Comparison of ENCODE assay signal across 11 cellular contexts in genomic region chr9:655875-656274, GRCh38.
DNase-seq lines count a peak whose midpoint lies in the region; ATAC-seq and TF ChIP-seq lines count a peak whose summit lies in the region.
"Had no signal": no experiment of that assay in that cellular context is flagged by ENCODE, and none has a peak within 500 bp of the region (broad histone marks: within the 10 kb centered on the region; RNA-seq: fewer than 3 reads in every experiment).

No MANE protein-coding gene starts in this region.

- CTCF ChIA-PET in CD4-positive, alpha-beta T cell (lab: Charles Lee): no interaction called here

- no peaks in the 10 kb centered on the region for H3K9me3 ChIP-seq in osteoblast (ENCODE audit: low read depth, low read length)
- H3K9me3 ChIP-seq in aorta (ENCODE audit: control insufficient read depth, low read length): no peaks in the 10 kb centered on the region
- H3K9me3 ChIP-seq in CD4-positive, alpha-beta T cell (ENCODE audit: control insufficient read depth, low read length): no peaks in the 10 kb centered on the region

- H2AFZ ChIP-seq in osteoblast (ENCODE audit: low read length): peak overlapping the region; percentile 88

- DNase-seq in natural killer cell (peak; percentile 23), Right ventricle myocardium inferior (ENCODE audit: missing footprints) (peak; percentile 92), osteoblast (ENCODE audit: insufficient read length, low spot score, missing footprints) (peak; percentile 65), aorta (peak; percentile 82 to 87), NCI-H1694 treated with DMSO at 0.1 percent for 48 hours (lab: John Stamatoyannopoulos, UW) (no peak)
- no peak for DNase-seq in natural killer cell treated with Interleukin-12 subunit alpha and Interleukin-12 subunit beta and Interleukin-15 and Interleukin-18, amount 100 ng/mL, for 72 hours (ENCODE audit: low spot score)
- no peak for DNase-seq in CD4-positive, alpha-beta T cell
- DNase-seq: DMS79 treated with DMSO at 0.1 percent for 48 hours, NCI-H2029 treated with DMSO at 0.1 percent for 48 hours had no signal

- H3K4me1 Mint-ChIP-seq in natural killer cell: peaks cover 36 to 53% of the 10 kb centered on the region in 2 donors
- peaks cover 30 to 49% of the 10 kb centered on the region in 2 donors for H3K4me1 Mint-ChIP-seq in natural killer cell treated with Interleukin-12 subunit alpha and Interleukin-12 subunit beta and Interleukin-15 and Interleukin-18, amount 100 ng/mL, for 72 hours (ENCODE audit: low read depth in 2 of 2)
- peaks cover 1% of the 10 kb centered on the region for H3K4me1 Mint-ChIP-seq in CD4-positive, alpha-beta T cell (ENCODE audit: low read depth)

- no peaks in the 10 kb centered on the region for H3K36me3 ChIP-seq in osteoblast (ENCODE audit: insufficient read depth, low read length)
- no peaks in the 10 kb centered on the region for H3K36me3 ChIP-seq in aorta (ENCODE audit: control insufficient read depth in 1 of 2, insufficient read depth in 2 of 2, low read length in 1 of 2)

- TF ChIP-seq CTCF in natural killer cell (IDR thresholded peaks at IDR 0.05) (no peak), osteoblast (IDR thresholded peaks at IDR 0.05; ENCODE audit: extremely low read depth, low read depth, low read length) (no peak)
- no peak for TF ChIP-seq CTCF in CD4-positive, alpha-beta T cell (IDR thresholded peaks at IDR 0.05)

- intact Hi-C loops in natural killer cell (cut with micrococcal nuclease): no loop called here
- intact Hi-C loops in Right ventricle myocardium inferior (cut with DNase I): loop anchor here (5.0 kb wide), 1 partner anchor 41 kb away; no protein-coding TSS in a partner anchor
- intact Hi-C loops in aorta (cut with DNase I): no loop called here
- intact Hi-C loops in CD4-positive, alpha-beta T cell (cut with DNase I, micrococcal nuclease): no loop called here

- H3K9me3 Mint-ChIP-seq in natural killer cell: no peaks in the 10 kb centered on the region
- no peaks in the 10 kb centered on the region for H3K9me3 Mint-ChIP-seq in natural killer cell treated with Interleukin-12 subunit alpha and Interleukin-12 subunit beta and Interleukin-15 and Interleukin-18, amount 100 ng/mL, for 72 hours
- H3K9me3 Mint-ChIP-seq in CD4-positive, alpha-beta T cell: no peaks in the 10 kb centered on the region

- no peaks in the 10 kb centered on the region for H4K20me1 ChIP-seq in osteoblast (ENCODE audit: insufficient read depth, low read length)

- H3K4me3 ChIP-seq in osteoblast (ENCODE audit: insufficient read depth, low read length) (no peak overlapping the region), aorta (ENCODE audit: low read length in 2 of 2) (no peak overlapping the region)

- H3K27me3 Mint-ChIP-seq in natural killer cell (ENCODE audit: low read depth in 2 of 2): no peaks in the 10 kb centered on the region
- H3K27me3 Mint-ChIP-seq in natural killer cell treated with Interleukin-12 subunit alpha and Interleukin-12 subunit beta and Interleukin-15 and Interleukin-18, amount 100 ng/mL, for 72 hours: no peaks in the 10 kb centered on the region
- no peaks in the 10 kb centered on the region for H3K27me3 Mint-ChIP-seq in CD4-positive, alpha-beta T cell

- POLR2A ChIA-PET in CD4-positive, alpha-beta T cell (lab: Charles Lee): no interaction called here

- peak overlapping the region in 1 of 2 donors; percentile 20 for H3K27ac Mint-ChIP-seq in natural killer cell
- H3K27ac Mint-ChIP-seq in natural killer cell treated with Interleukin-12 subunit alpha and Interleukin-12 subunit beta and Interleukin-15 and Interleukin-18, amount 100 ng/mL, for 72 hours: peak overlapping the region in 1 of 2 donors; percentile 29
- no peak overlapping the region for H3K27ac Mint-ChIP-seq in CD4-positive, alpha-beta T cell

- 1 to 7% methylated on average over 5 of the region's 5 CpGs for whole genome bisulfite sequencing in aorta, 2 donors

- H3K27ac ChIP-seq in osteoblast (ENCODE audit: low read depth, low read length): no peak overlapping the region
- H3K27ac ChIP-seq in aorta (ENCODE audit: low read depth in 1 of 2, low read length in 2 of 2): peak overlapping the region; percentile 16 to 83
- no peak overlapping the region for H3K27ac ChIP-seq in CD4-positive, alpha-beta T cell (ENCODE audit: low read depth, low read length)

- H3K27me3 ChIP-seq in osteoblast (ENCODE audit: insufficient read depth, low read length) (no peaks in the 10 kb centered on the region), aorta (ENCODE audit: control insufficient read depth in 1 of 2, insufficient read depth in 2 of 2, low read length in 1 of 2) (no peaks in the 10 kb centered on the region)
- H3K27me3 ChIP-seq in CD4-positive, alpha-beta T cell (ENCODE audit: control insufficient read depth, insufficient read depth, low read length): no peaks in the 10 kb centered on the region

- peaks cover 20% of the 10 kb centered on the region for H3K4me1 ChIP-seq in osteoblast (ENCODE audit: insufficient read depth, low read length)
- peaks cover 3 to 6% of the 10 kb centered on the region in 2 donors for H3K4me1 ChIP-seq in aorta (ENCODE audit: control insufficient read depth in 1 of 2, insufficient read depth in 2 of 2, low read length in 2 of 2)

- peak in 1 of 3 donors; percentile 59 for ATAC-seq in natural killer cell
- no peak for ATAC-seq in natural killer cell treated with Interleukin-12 subunit alpha and Interleukin-12 subunit beta and Interleukin-15 and Interleukin-18, amount 100 ng/mL, for 72 hours
- ATAC-seq in Right ventricle myocardium inferior: peak; percentile 79
- peak; percentile 38 for ATAC-seq in aorta (ENCODE audit: low FRiP score)
- no peak for ATAC-seq in CD4-positive, alpha-beta T cell (ENCODE audit: poor library complexity)
- no peak for ATAC-seq in HG03196 (IDR thresholded peaks at IDR 0.05; ENCODE audit: unreplicated experiment)
- ATAC-seq: left colon had no signal

- peak overlapping the region; percentile 40 for H3K4me2 ChIP-seq in osteoblast (ENCODE audit: insufficient read depth, low read length)

- H3K79me2 ChIP-seq in osteoblast (ENCODE audit: insufficient read depth, low read length): no peaks in the 10 kb centered on the region

- no peaks in the 10 kb centered on the region for H3K36me3 Mint-ChIP-seq in natural killer cell
- H3K36me3 Mint-ChIP-seq in natural killer cell treated with Interleukin-12 subunit alpha and Interleukin-12 subunit beta and Interleukin-15 and Interleukin-18, amount 100 ng/mL, for 72 hours: no peaks in the 10 kb centered on the region
- H3K36me3 Mint-ChIP-seq in CD4-positive, alpha-beta T cell (ENCODE audit: low read depth): no peaks in the 10 kb centered on the region

- no peak overlapping the region for H3K4me3 Mint-ChIP-seq in natural killer cell
- H3K4me3 Mint-ChIP-seq in natural killer cell treated with Interleukin-12 subunit alpha and Interleukin-12 subunit beta and Interleukin-15 and Interleukin-18, amount 100 ng/mL, for 72 hours: no peak overlapping the region
- H3K4me3 Mint-ChIP-seq in CD4-positive, alpha-beta T cell: no peak overlapping the region

Comparison
In these comparisons a context has a peak if more than half of its experiments do, and no peak if none do; other contexts are left out.
1. DNase-seq: peak in natural killer cell (single experiment), Right ventricle myocardium inferior (single experiment), osteoblast (single experiment) and aorta (2 of 2); none in natural killer cell treated with Interleukin-12 subunit alpha and Interleukin-12 subunit beta and Interleukin-15 and Interleukin-18, amount 100 ng/mL, for 72 hours (single experiment), CD4-positive, alpha-beta T cell (0 of 10) and NCI-H1694 treated with DMSO at 0.1 percent for 48 hours (single experiment).
2. ATAC-seq: peak in Right ventricle myocardium inferior (single experiment) and aorta (single experiment); none in natural killer cell treated with Interleukin-12 subunit alpha and Interleukin-12 subunit beta and Interleukin-15 and Interleukin-18, amount 100 ng/mL, for 72 hours (0 of 2), CD4-positive, alpha-beta T cell (single experiment) and HG03196 (single experiment).
3. H3K27ac ChIP-seq: peak in aorta (2 of 2); none in osteoblast (single experiment) and CD4-positive, alpha-beta T cell (single experiment).